Comparison of ENCODE assay signal across 27 cellular contexts in the genomic region with DNA sequence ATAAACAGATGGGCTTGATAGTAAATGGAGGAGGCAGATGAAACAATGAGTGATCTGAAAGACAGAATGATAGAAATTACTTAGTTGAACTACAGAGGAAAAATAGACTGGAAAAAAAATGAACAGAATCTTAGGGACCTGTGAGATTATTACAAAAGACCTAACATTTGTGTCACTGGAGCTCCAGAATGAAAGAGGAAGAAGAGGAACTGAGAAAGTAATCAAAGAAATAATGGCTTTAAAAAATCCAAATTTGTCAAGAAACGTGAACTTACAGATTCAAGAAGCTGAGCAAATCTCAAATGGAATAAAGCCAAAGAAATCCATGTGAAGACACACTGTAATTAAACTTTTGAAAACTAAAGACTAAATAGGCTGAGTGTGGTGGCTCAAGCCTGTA. TPM values are rescaled to one million over a fixed set of nuclear protein-coding genes. Genes with fewer than 3 reads are reported as not detected.
"Had no signal": no experiment of that assay in that cellular context is flagged by ENCODE, and none has a peak within 500 bp of the region (broad histone marks: within the 10 kb centered on the region; RNA-seq: fewer than 3 reads in every experiment).

No MANE protein-coding gene starts in this region.

- H3K4me1 Mint-ChIP-seq: natural killer cell; neural crest cell; stimulated activated effector memory CD8-positive, alpha-beta T cell treated with anti-CD3 and anti-CD28 coated beads, Interleukin-12 subunit alpha, Interleukin-12 subunit beta, amount 100 ng/mL, for 72 hours had no signal

- H3K4me3 ChIP-seq: gastroesophageal sphincter, heart left ventricle, hepatocyte, left lung, right atrium auricular region, sigmoid colon, stomach, testis, tibial artery had no signal

- H3K4me2 ChIP-seq: hepatocyte had no signal

- H2AFZ ChIP-seq: hepatocyte, parathyroid adenoma had no signal

- DNase-seq: cortex of kidney; effector memory CD8-positive, alpha-beta T cell; foreskin keratinocyte; heart left ventricle; kidney; left cardiac atrium; left lung; mammary epithelial cell; natural killer cell; sigmoid colon; stimulated activated CD4-positive, alpha-beta T cell treated with anti-CD3 and anti-CD28 coated beads, Interleukin-2, amount 100 ng/mL, for 24 hours; stimulated activated CD4-positive, alpha-beta T cell treated with anti-CD3 and anti-CD28 coated beads, Interleukin-4, amount 100 ng/mL, for 24 hours; stimulated activated naive CD4-positive, alpha-beta T cell treated with Interleukin-2 at 50 U/mL for 16 hours; stomach; testis; tibial artery had no signal

- H3K36me3 ChIP-seq: gastroesophageal sphincter, heart left ventricle, left lung, neutrophil, right atrium auricular region, sigmoid colon, stomach, tibial artery had no signal

- H3K9me3 Mint-ChIP-seq: effector memory CD8-positive, alpha-beta T cell; natural killer cell had no signal

- FAIRE-seq: kidney had no signal

- H3K27ac ChIP-seq: epithelial cell of prostate, foreskin keratinocyte, gastroesophageal sphincter, heart left ventricle, hepatocyte, left lung, neutrophil, parathyroid adenoma, right atrium auricular region, sigmoid colon, stomach, testis, tibial artery had no signal

- H3K36me3 Mint-ChIP-seq: natural killer cell; stimulated activated effector memory CD8-positive, alpha-beta T cell treated with anti-CD3 and anti-CD28 coated beads, Interleukin-12 subunit alpha, Interleukin-12 subunit beta, amount 100 ng/mL, for 72 hours; type B pancreatic cell had no signal

- H3K9ac ChIP-seq: parathyroid adenoma had no signal

- H3K9me3 ChIP-seq: gastroesophageal sphincter, left lung, neutrophil, sigmoid colon, stomach, testis, tibial artery had no signal

- H3K4me1 ChIP-seq: gastroesophageal sphincter, heart left ventricle, left lung, parathyroid adenoma, right atrium auricular region, sigmoid colon, stomach, testis, tibial artery had no signal

- H3K27me3 Mint-ChIP-seq: progenitor cell of endocrine pancreas had no signal

- H3K27ac Mint-ChIP-seq: effector memory CD8-positive, alpha-beta T cell; natural killer cell; progenitor cell of endocrine pancreas; stimulated activated effector memory CD8-positive, alpha-beta T cell treated with anti-CD3 and anti-CD28 coated beads, Interleukin-12 subunit alpha, Interleukin-12 subunit beta, amount 100 ng/mL, for 72 hours; type B pancreatic cell had no signal

- H3K79me2 ChIP-seq: parathyroid adenoma had no signal

- ATAC-seq: effector memory CD8-positive, alpha-beta T cell; esophagus mucosa; foreskin keratinocyte; gastroesophageal sphincter; heart left ventricle; left cardiac atrium; left lung; natural killer cell; stimulated activated effector memory CD8-positive, alpha-beta T cell treated with anti-CD3 and anti-CD28 coated beads, Interleukin-12 subunit alpha, Interleukin-12 subunit beta, amount 100 ng/mL, for 72 hours had no signal

- H3K27me3 ChIP-seq: foreskin keratinocyte, gastroesophageal sphincter, heart left ventricle, hepatocyte, left lung, right atrium auricular region, sigmoid colon, stomach, testis had no signal

- H3K4me3 Mint-ChIP-seq: effector memory CD8-positive, alpha-beta T cell; natural killer cell; neural crest cell; stimulated activated effector memory CD8-positive, alpha-beta T cell treated with anti-CD3 and anti-CD28 coated beads, Interleukin-12 subunit alpha, Interleukin-12 subunit beta, amount 100 ng/mL, for 72 hours; type B pancreatic cell had no signal

RNA-seq across cellular contexts. Expression of a gene that starts 28.3 kb away (rescaled TPM):
- total RNA-seq: natural killer cell had no signal
